ENCODE assay signal across 12 cellular contexts in genomic region chr10:103695584-103696005, GRCh38.
A peak's percentile ranks its signal among the peaks of the same experiment; 100 is the strongest.
DNase-seq lines count a peak whose midpoint lies in the region; ATAC-seq, FAIRE-seq and TF ChIP-seq lines count a peak whose summit lies in the region.
"Had no signal": no experiment of that assay in that cellular context is flagged by ENCODE, and none has a peak within 500 bp of the region (broad histone marks: within the 10 kb centered on the region; RNA-seq: fewer than 3 reads in every experiment).

No MANE protein-coding gene starts in this region.

- ATAC-seq in A549 (no peak), mucosa of descending colon (peak; percentile 83)

- H2AFZ ChIP-seq in KMS-11 (ENCODE audit: low read depth) = peak overlapping the region; percentile 88; the same call in 1 of the 2 replicates

- no peaks in the 10 kb centered on the region for H4K20me1 ChIP-seq in KMS-11 (ENCODE audit: insufficient read depth)

- H3K4me2 ChIP-seq in A549 (peak overlapping the region; percentile 77), KMS-11 (no peak overlapping the region; the same call in 1 of the 2 replicates)

- POLR2A ChIA-PET in A549 (lab: Yijun Ruan, JAX) = no interaction called here

- no peak for FAIRE-seq in A549 (lab: Jason Lieb, UNC)
- FAIRE-seq: endometrium had no signal

- TF ChIP-seq POLR2A in A549 (IDR thresholded peaks at IDR 0.05; ENCODE audit: low read length) = no peak

- intact Hi-C loops in colonic mucosa (cut with DNase I) (no loop called here), mucosa of descending colon (cut with DNase I, micrococcal nuclease) (no loop called here)

- TF ChIP-seq RAD21 in A549 (conservative IDR thresholded peaks at IDR 0.05 in 1 of 2, IDR thresholded peaks at IDR 0.05 in 1 of 2) = no peak

- no peaks in the 10 kb centered on the region for H3K79me2 ChIP-seq in KMS-11 (ENCODE audit: insufficient read depth, low read depth)

- TF ChIP-seq EP300 in A549 (IDR thresholded peaks at IDR 0.05) = no peak

- H3K9ac ChIP-seq in KMS-11 (no peak overlapping the region), colonic mucosa (ENCODE audit: low read depth in 2 of 2, low read length in 2 of 2) (peak overlapping the region in 1 of 2 donors; percentile 38)

- H3K27me3 ChIP-seq in KMS-11 (ENCODE audit: insufficient read depth, low read depth) = no peaks in the 10 kb centered on the region
- H3K27me3 ChIP-seq in colonic mucosa = no peaks in the 10 kb centered on the region

- no peaks in the 10 kb centered on the region for H3K36me3 ChIP-seq in KMS-11 (ENCODE audit: insufficient read depth)
- H3K36me3 ChIP-seq in colonic mucosa = no peaks in the 10 kb centered on the region
- H3K36me3 ChIP-seq in mucosa of descending colon (ENCODE audit: low read depth) = no peaks in the 10 kb centered on the region

- CTCF ChIA-PET in A549 (lab: Yijun Ruan, JAX) = interaction anchor here (1.3 to 5.4 kb wide), 9 partner anchors 9 to 159 kb away, joined by 4 to 53 read pairs (median 6); no protein-coding TSS in a partner anchor

- TF ChIP-seq CTCF in A549 (IDR thresholded peaks at IDR 0.05) (no peak), KMS-11 (conservative IDR thresholded peaks at IDR 0.05; ENCODE audit: low read depth, low read length) (no peak), colonic mucosa (IDR thresholded peaks at IDR 0.05) (no peak), mucosa of descending colon (IDR thresholded peaks at IDR 0.05) (no peak)

- H3K4me1 ChIP-seq in A549 (peaks cover 61% of the 10 kb centered on the region), KMS-11 (ENCODE audit: low read depth, poor library complexity, severe bottlenecking) (peaks cover 36% of the 10 kb centered on the region), colonic mucosa (peaks cover 26% of the 10 kb centered on the region), mucosa of descending colon (ENCODE audit: low read depth) (peaks cover 37% of the 10 kb centered on the region)

- 75% methylated on average over 4 of the region's 4 CpGs for WGBS in A549 (ENCODE audit: missing lambda C conversion rate)

- H3K4me3 ChIP-seq in A549 (no peak overlapping the region), KMS-11 (IDR thresholded peaks at IDR 0.05; ENCODE audit: insufficient read depth, low read depth, low read length) (no peak overlapping the region), colonic mucosa (no peak overlapping the region), mucosa of descending colon (no peak overlapping the region)

- H3K9me3 ChIP-seq in A549 (no peaks in the 10 kb centered on the region), colonic mucosa (no peaks in the 10 kb centered on the region), mucosa of descending colon (no peaks in the 10 kb centered on the region)

- H3K27ac ChIP-seq in A549 (peak overlapping the region; percentile 90 to 91), KMS-11 (no peak overlapping the region), colonic mucosa (peak overlapping the region; percentile 60)
- H3K27ac ChIP-seq: C4-2B had no signal

- DNase-seq in A549 (ENCODE audit: low read depth in 1 of 2, low spot score in 1 of 2) (no peak), colonic mucosa (peak; percentile 89), mucosa of descending colon (peak; percentile 78 to 84 (median 81)), T1000 (lab: John Stamatoyannopoulos, UW) (no peak), NCI-H1105 treated with DMSO at 0.1 percent for 48 hours (lab: John Stamatoyannopoulos, UW) (no peak), NCI-H1105 (lab: John Stamatoyannopoulos, UW) (no peak)
- no peak for DNase-seq in effector CD4-positive, alpha-beta T cell
- DNase-seq: activated naive CD4-positive, alpha-beta T cell treated with anti-CD3 and anti-CD28 coated beads, Interleukin-2, amount 10 ng/mL, durations not matched to agents 7 days and 5 days; stimulated activated naive CD8-positive, alpha-beta T cell treated with anti-CD3 and anti-CD28 coated beads, Interleukin-15, Interleukin-2, amounts not matched to agents 100 U/mL and 50 U/mL, for 24 hours had no signal

TF ChIP-seq in A549, 52 proteins besides CTCF, POLR2A, EP300 and RAD21:
- TF ChIP-seq CEBPB (IDR thresholded peaks at IDR 0.05) = peak in 1 of 2 experiments; percentile 61; a peak in 1 of 4 replicates
- no peak for TF ChIP-seq NR3C1 (IDR thresholded peaks at IDR 0.05)
- no peak for TF ChIP-seq HMGXB4 (CRISPR knock-in tag; IDR thresholded peaks at IDR 0.05; ENCODE audit: borderline replicate concordance)
- no peak for TF ChIP-seq ATOH8 (CRISPR knock-in tag; IDR thresholded peaks at IDR 0.05; ENCODE audit: low read depth)
- TF ChIP-seq, protein P1, sequence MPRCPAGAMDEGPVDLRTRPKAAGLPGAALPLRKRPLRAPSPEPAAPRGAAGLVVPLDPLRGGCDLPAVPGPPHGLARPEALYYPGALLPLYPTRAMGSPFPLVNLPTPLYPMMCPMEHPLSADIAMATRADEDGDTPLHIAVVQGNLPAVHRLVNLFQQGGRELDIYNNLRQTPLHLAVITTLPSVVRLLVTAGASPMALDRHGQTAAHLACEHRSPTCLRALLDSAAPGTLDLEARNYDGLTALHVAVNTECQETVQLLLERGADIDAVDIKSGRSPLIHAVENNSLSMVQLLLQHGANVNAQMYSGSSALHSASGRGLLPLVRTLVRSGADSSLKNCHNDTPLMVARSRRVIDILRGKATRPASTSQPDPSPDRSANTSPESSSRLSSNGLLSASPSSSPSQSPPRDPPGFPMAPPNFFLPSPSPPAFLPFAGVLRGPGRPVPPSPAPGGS (IDR thresholded peaks at IDR 0.05) = no peak
- TF ChIP-seq, protein P2, sequence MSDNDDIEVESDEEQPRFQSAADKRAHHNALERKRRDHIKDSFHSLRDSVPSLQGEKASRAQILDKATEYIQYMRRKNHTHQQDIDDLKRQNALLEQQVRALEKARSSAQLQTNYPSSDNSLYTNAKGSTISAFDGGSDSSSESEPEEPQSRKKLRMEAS (IDR thresholded peaks at IDR 0.05) = no peak
- TF ChIP-seq POLR2AphosphoS2 (conservative IDR thresholded peaks at IDR 0.05; ENCODE audit: low read length) = no peak
- TF ChIP-seq CBX8 (IDR thresholded peaks at IDR 0.05) = no peak

Comparison
In these comparisons a context has a peak if more than half of its experiments do, and no peak if none do; other contexts are left out.
1. DNase-seq: peak in colonic mucosa (single experiment) and mucosa of descending colon (3 of 3); none in A549 (0 of 2), T1000 (single experiment), effector CD4-positive, alpha-beta T cell (single experiment), NCI-H1105 treated with DMSO at 0.1 percent for 48 hours (single experiment) and NCI-H1105 (single experiment).